In the genomic region with DNA sequence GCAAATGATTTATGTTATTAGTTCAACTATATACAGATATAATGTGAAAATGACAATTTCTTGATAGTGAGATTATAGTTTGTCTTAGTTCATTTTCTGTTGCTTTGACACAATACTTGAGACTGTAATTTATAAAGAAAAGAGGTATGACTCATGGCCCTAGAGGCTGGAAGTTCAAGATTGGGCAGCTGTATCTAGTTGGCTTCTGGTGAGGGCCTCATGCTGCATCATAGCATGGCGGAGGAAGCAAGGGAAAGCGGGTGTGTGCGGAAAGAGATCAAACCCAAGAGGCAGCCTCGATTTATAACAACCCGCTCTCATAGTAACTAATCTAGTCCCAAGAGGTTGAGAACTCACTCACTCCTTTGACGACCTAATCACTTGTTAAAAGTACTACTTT, we compare ENCODE assay signal across 1 cellular context.
TF ChIP-seq lines count a peak whose summit lies in the region.

No MANE protein-coding gene starts in this region.

TF ChIP-seq in K562, 482 proteins besides CTCF, POLR2A, EP300 and RAD21 (continues in another document):
- TF ChIP-seq HNRNPH1 (optimal IDR thresholded peaks at IDR 0.05; ENCODE audit: low read depth, low read length) (no peak), HLTF (IDR thresholded peaks at IDR 0.05) (no peak), FIP1L1 (IDR thresholded peaks at IDR 0.05; ENCODE audit: low read depth, low read length, poor library complexity, severe bottlenecking) (no peak), SOX6 (IDR thresholded peaks at IDR 0.05) (no peak), TEAD1 (CRISPR knock-in tag; IDR thresholded peaks at IDR 0.05) (no peak), ETV6 (IDR thresholded peaks at IDR 0.05; ENCODE audit: borderline replicate concordance in 1 of 2, low read depth in 2 of 2, low read length in 1 of 2) (no peak), ETV6 (CRISPR knock-in tag; IDR thresholded peaks at IDR 0.05; ENCODE audit: borderline replicate concordance) (no peak), MEIS2 (IDR thresholded peaks at IDR 0.05; ENCODE audit: partially characterized antibody) (peak; percentile 34), POLR2AphosphoS5 (IDR thresholded peaks at IDR 0.05; ENCODE audit: control insufficient read depth, insufficient read depth, low read depth, low read length) (no peak), POLR3G (IDR thresholded peaks at IDR 0.05; ENCODE audit: extremely low read depth, insufficient read length, insufficient replicate concordance) (no peak), GTF2A2 (tag; IDR thresholded peaks at IDR 0.05) (no peak), MEF2A (IDR thresholded peaks at IDR 0.05; ENCODE audit: control insufficient read depth, low read depth, low read length) (no peak), MCM3 (IDR thresholded peaks at IDR 0.05) (no peak), BHLHE40 (IDR thresholded peaks at IDR 0.05; ENCODE audit: low read length) (no peak), CBX8 (IDR thresholded peaks at IDR 0.05; ENCODE audit: borderline replicate concordance, extremely low read depth, low read depth, low read length, poor library complexity, severe bottlenecking) (no peak), KAT8 (IDR thresholded peaks at IDR 0.05; ENCODE audit: low read depth) (no peak), LCOR (CRISPR knock-in tag; IDR thresholded peaks at IDR 0.05) (no peak), CAMTA2 (CRISPR knock-in tag; conservative IDR thresholded peaks at IDR 0.05) (no peak), CC2D1A (IDR thresholded peaks at IDR 0.05) (no peak), EHMT2 (IDR thresholded peaks at IDR 0.05) (peak; percentile 50; the same call in 1 of the 2 replicates), SIN3B (IDR thresholded peaks at IDR 0.05; ENCODE audit: low read depth) (no peak), NFE2 (IDR thresholded peaks at IDR 0.05; ENCODE audit: low read depth) (peak; percentile 24; the same call in 1 of the 2 replicates), ERF (CRISPR knock-in tag; IDR thresholded peaks at IDR 0.05) (0 out of 2 replicates have a peak, but pooled peaks have one; percentile 38), ESRRB (CRISPR knock-in tag; IDR thresholded peaks at IDR 0.05; ENCODE audit: borderline replicate concordance) (no peak), PHF20 (IDR thresholded peaks at IDR 0.05; ENCODE audit: partially characterized antibody) (no peak), ZNF41 (CRISPR knock-in tag; conservative IDR thresholded peaks at IDR 0.05) (0 out of 2 replicates have a peak, but pooled peaks have one; percentile 10), YBX1 (IDR thresholded peaks at IDR 0.05) (no peak), CXXC5 (CRISPR knock-in tag; IDR thresholded peaks at IDR 0.05) (no peak), PPARD (CRISPR knock-in tag; IDR thresholded peaks at IDR 0.05) (no peak), TSC22D4 (tag; IDR thresholded peaks at IDR 0.05) (no peak), ZNF24 (IDR thresholded peaks at IDR 0.05) (no peak), ARID1B (IDR thresholded peaks at IDR 0.05) (peak; percentile 71), RNF2 (IDR thresholded peaks at IDR 0.05) (no peak), BACH1 (tag; IDR thresholded peaks at IDR 0.05) (no peak), STAT5B (CRISPR knock-in tag; IDR thresholded peaks at IDR 0.05) (no peak), CBFA2T2 (conservative IDR thresholded peaks at IDR 0.05) (peak; percentile 31; the same call in 1 of the 2 replicates), HMG20B (CRISPR knock-in tag; IDR thresholded peaks at IDR 0.05) (no peak), GABPB2 (CRISPR knock-in tag; conservative IDR thresholded peaks at IDR 0.05) (no peak), EP400 (IDR thresholded peaks at IDR 0.05) (peak; percentile 21; the same call in 1 of the 2 replicates), ZNF668 (CRISPR knock-in tag; IDR thresholded peaks at IDR 0.05) (no peak), RBM25 (IDR thresholded peaks at IDR 0.05; ENCODE audit: low read depth, low read length, severe bottlenecking) (no peak), ZNF184 (CRISPR knock-in tag; IDR thresholded peaks at IDR 0.05) (no peak), PML (IDR thresholded peaks at IDR 0.05; ENCODE audit: low read length) (no peak), MYNN (IDR thresholded peaks at IDR 0.05) (no peak), MYNN (CRISPR knock-in tag; IDR thresholded peaks at IDR 0.05) (no peak), ZNF586 (CRISPR knock-in tag; conservative IDR thresholded peaks at IDR 0.05) (no peak), CBFA2T3 (IDR thresholded peaks at IDR 0.05) (peak; percentile 64), SMARCE1 (IDR thresholded peaks at IDR 0.05) (peak; percentile 38; the same call in 1 of the 2 replicates), FOXA1 (IDR thresholded peaks at IDR 0.05; ENCODE audit: borderline replicate concordance) (no peak), ZNF316 (IDR thresholded peaks at IDR 0.05) (no peak), PYGO2 (tag; IDR thresholded peaks at IDR 0.05) (no peak), ZNF644 (tag; IDR thresholded peaks at IDR 0.05; ENCODE audit: low read depth) (no peak), NCOA4 (IDR thresholded peaks at IDR 0.05; ENCODE audit: partially characterized antibody) (no peak), MTA2 (IDR thresholded peaks at IDR 0.05; ENCODE audit: low read depth) (0 out of 2 replicates have a peak, but pooled peaks have one; percentile 23), STAT5A (IDR thresholded peaks at IDR 0.05; ENCODE audit: borderline replicate concordance, low read length) (peak; percentile 19; the same call in 1 of the 2 replicates), PTTG1 (tag; IDR thresholded peaks at IDR 0.05; ENCODE audit: low read depth) (no peak), TGIF2 (CRISPR knock-in tag; IDR thresholded peaks at IDR 0.05) (no peak)
- TF ChIP-seq, protein P1, sequence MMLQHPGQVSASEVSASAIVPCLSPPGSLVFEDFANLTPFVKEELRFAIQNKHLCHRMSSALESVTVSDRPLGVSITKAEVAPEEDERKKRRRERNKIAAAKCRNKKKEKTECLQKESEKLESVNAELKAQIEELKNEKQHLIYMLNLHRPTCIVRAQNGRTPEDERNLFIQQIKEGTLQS (IDR thresholded peaks at IDR 0.05), result peak; percentile 78
- TF ChIP-seq, protein P1 (CRISPR knock-in tag; conservative IDR thresholded peaks at IDR 0.05), result no peak
- TF ChIP-seq, protein P2, sequence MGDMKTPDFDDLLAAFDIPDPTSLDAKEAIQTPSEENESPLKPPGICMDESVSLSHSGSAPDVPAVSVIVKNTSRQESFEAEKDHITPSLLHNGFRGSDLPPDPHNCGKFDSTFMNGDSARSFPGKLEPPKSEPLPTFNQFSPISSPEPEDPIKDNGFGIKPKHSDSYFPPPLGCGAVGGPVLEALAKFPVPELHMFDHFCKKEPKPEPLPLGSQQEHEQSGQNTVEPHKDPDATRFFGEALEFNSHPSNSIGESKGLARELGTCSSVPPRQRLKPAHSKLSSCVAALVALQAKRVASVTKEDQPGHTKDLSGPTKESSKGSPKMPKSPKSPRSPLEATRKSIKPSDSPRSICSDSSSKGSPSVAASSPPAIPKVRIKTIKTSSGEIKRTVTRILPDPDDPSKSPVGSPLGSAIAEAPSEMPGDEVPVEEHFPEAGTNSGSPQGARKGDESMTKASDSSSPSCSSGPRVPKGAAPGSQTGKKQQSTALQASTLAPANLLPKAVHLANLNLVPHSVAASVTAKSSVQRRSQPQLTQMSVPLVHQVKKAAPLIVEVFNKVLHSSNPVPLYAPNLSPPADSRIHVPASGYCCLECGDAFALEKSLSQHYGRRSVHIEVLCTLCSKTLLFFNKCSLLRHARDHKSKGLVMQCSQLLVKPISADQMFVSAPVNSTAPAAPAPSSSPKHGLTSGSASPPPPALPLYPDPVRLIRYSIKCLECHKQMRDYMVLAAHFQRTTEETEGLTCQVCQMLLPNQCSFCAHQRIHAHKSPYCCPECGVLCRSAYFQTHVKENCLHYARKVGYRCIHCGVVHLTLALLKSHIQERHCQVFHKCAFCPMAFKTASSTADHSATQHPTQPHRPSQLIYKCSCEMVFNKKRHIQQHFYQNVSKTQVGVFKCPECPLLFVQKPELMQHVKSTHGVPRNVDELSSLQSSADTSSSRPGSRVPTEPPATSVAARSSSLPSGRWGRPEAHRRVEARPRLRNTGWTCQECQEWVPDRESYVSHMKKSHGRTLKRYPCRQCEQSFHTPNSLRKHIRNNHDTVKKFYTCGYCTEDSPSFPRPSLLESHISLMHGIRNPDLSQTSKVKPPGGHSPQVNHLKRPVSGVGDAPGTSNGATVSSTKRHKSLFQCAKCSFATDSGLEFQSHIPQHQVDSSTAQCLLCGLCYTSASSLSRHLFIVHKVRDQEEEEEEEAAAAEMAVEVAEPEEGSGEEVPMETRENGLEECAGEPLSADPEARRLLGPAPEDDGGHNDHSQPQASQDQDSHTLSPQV (IDR thresholded peaks at IDR 0.05), result no peak
- TF ChIP-seq, protein P3, sequence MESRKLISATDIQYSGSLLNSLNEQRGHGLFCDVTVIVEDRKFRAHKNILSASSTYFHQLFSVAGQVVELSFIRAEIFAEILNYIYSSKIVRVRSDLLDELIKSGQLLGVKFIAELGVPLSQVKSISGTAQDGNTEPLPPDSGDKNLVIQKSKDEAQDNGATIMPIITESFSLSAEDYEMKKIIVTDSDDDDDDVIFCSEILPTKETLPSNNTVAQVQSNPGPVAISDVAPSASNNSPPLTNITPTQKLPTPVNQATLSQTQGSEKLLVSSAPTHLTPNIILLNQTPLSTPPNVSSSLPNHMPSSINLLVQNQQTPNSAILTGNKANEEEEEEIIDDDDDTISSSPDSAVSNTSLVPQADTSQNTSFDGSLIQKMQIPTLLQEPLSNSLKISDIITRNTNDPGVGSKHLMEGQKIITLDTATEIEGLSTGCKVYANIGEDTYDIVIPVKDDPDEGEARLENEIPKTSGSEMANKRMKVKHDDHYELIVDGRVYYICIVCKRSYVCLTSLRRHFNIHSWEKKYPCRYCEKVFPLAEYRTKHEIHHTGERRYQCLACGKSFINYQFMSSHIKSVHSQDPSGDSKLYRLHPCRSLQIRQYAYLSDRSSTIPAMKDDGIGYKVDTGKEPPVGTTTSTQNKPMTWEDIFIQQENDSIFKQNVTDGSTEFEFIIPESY (CRISPR knock-in tag; IDR thresholded peaks at IDR 0.05), result peak; percentile 80
- TF ChIP-seq, protein P4, sequence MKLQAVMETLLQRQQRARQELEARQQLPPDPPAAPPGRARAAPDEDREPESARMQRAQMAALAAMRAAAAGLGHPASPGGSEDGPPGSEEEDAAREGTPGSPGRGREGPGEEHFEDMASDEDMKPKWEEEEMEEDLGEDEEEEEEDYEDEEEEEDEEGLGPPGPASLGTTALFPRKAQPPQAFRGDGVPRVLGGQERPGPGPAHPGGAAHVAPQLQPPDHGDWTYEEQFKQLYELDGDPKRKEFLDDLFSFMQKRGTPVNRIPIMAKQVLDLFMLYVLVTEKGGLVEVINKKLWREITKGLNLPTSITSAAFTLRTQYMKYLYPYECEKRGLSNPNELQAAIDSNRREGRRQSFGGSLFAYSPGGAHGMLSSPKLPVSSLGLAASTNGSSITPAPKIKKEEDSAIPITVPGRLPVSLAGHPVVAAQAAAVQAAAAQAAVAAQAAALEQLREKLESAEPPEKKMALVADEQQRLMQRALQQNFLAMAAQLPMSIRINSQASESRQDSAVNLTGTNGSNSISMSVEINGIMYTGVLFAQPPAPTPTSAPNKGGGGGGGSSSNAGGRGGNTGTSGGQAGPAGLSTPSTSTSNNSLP (IDR thresholded peaks at IDR 0.05; ENCODE audit: borderline replicate concordance, low read depth, low read length), result no peak
- TF ChIP-seq, protein P5, sequence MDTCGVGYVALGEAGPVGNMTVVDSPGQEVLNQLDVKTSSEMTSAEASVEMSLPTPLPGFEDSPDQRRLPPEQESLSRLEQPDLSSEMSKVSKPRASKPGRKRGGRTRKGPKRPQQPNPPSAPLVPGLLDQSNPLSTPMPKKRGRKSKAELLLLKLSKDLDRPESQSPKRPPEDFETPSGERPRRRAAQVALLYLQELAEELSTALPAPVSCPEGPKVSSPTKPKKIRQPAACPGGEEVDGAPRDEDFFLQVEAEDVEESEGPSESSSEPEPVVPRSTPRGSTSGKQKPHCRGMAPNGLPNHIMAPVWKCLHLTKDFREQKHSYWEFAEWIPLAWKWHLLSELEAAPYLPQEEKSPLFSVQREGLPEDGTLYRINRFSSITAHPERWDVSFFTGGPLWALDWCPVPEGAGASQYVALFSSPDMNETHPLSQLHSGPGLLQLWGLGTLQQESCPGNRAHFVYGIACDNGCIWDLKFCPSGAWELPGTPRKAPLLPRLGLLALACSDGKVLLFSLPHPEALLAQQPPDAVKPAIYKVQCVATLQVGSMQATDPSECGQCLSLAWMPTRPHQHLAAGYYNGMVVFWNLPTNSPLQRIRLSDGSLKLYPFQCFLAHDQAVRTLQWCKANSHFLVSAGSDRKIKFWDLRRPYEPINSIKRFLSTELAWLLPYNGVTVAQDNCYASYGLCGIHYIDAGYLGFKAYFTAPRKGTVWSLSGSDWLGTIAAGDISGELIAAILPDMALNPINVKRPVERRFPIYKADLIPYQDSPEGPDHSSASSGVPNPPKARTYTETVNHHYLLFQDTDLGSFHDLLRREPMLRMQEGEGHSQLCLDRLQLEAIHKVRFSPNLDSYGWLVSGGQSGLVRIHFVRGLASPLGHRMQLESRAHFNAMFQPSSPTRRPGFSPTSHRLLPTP (IDR thresholded peaks at IDR 0.05; ENCODE audit: borderline replicate concordance, extremely low read depth, insufficient read length), result no peak
- TF ChIP-seq, protein P6, sequence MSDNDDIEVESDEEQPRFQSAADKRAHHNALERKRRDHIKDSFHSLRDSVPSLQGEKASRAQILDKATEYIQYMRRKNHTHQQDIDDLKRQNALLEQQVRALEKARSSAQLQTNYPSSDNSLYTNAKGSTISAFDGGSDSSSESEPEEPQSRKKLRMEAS (CRISPR knock-in tag; IDR thresholded peaks at IDR 0.05), result peak; percentile 40
- TF ChIP-seq, protein P7, sequence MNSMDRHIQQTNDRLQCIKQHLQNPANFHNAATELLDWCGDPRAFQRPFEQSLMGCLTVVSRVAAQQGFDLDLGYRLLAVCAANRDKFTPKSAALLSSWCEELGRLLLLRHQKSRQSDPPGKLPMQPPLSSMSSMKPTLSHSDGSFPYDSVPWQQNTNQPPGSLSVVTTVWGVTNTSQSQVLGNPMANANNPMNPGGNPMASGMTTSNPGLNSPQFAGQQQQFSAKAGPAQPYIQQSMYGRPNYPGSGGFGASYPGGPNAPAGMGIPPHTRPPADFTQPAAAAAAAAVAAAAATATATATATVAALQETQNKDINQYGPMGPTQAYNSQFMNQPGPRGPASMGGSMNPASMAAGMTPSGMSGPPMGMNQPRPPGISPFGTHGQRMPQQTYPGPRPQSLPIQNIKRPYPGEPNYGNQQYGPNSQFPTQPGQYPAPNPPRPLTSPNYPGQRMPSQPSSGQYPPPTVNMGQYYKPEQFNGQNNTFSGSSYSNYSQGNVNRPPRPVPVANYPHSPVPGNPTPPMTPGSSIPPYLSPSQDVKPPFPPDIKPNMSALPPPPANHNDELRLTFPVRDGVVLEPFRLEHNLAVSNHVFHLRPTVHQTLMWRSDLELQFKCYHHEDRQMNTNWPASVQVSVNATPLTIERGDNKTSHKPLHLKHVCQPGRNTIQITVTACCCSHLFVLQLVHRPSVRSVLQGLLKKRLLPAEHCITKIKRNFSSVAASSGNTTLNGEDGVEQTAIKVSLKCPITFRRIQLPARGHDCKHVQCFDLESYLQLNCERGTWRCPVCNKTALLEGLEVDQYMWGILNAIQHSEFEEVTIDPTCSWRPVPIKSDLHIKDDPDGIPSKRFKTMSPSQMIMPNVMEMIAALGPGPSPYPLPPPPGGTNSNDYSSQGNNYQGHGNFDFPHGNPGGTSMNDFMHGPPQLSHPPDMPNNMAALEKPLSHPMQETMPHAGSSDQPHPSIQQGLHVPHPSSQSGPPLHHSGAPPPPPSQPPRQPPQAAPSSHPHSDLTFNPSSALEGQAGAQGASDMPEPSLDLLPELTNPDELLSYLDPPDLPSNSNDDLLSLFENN (IDR thresholded peaks at IDR 0.05; ENCODE audit: low read depth in 2 of 2, low read length in 2 of 2), result no peak
